Comparison of ENCODE assay signal across 11 cellular contexts in the genomic region with DNA sequence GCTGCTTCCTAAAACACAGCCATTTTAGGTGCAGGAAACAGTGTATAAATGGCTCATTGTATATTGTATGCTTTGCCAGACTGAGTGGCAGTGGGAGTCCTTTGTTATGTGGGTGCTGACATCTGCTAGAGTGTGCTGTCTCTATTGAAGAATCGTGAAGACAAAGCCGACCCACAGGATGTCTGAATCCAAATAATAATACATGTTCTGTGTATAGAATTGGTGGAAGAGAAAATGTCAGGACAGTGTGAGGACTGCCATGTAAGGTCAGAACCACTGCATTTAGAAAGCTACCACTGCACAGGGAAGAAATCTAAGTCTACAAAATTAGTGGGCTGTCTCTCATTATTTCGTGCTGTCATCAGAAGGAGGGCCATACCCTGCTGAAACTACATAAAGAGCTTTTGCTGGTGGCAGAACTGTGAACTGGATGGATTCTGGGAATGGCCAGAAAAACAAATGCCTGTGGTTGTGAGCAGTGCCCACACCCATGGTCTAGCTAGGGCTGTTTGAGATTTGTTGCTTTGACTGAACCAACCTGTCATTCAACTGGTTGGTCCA. TPM values are rescaled to one million over a fixed set of nuclear protein-coding genes. Genes with fewer than 3 reads are reported as not detected.
DNase-seq lines count a peak whose midpoint lies in the region; ATAC-seq and TF ChIP-seq lines count a peak whose summit lies in the region.
"Had no signal": no experiment of that assay in that cellular context is flagged by ENCODE, and none has a peak within 500 bp of the region (broad histone marks: within the 10 kb centered on the region; RNA-seq: fewer than 3 reads in every experiment).

No MANE protein-coding gene starts in this region.

- H3K4me3 Mint-ChIP-seq in activated T-cell treated with anti-CD3 and anti-CD28 coated beads, Interleukin-2, amount 50 U/mL, for 4 hours = peak overlapping the region; percentile 86
- peak overlapping the region; percentile 83 for H3K4me3 Mint-ChIP-seq in T-helper 2 cell treated with Interferon-gamma antibody and Interleukin-4, amounts not matched to agents 5 μg/mL and 100 μg/mL, for 36 hours
- peak overlapping the region; percentile 36 to 70 (median 60) for H3K4me3 Mint-ChIP-seq in immature natural killer cell
- peak overlapping the region; percentile 5 for H3K4me3 Mint-ChIP-seq in type B pancreatic cell
- H3K4me3 Mint-ChIP-seq: B cell; dendritic cell treated with granulocyte-macrophage colony-stimulating factor and Interleukin-4, amounts not matched to agents 40 ng/mL and 50 ng/mL, for 4 days had no signal

- peak overlapping the region; percentile 79 for H3K27ac Mint-ChIP-seq in T-helper 2 cell treated with Interferon-gamma antibody and Interleukin-4, amounts not matched to agents 5 μg/mL and 100 μg/mL, for 36 hours
- H3K27ac Mint-ChIP-seq in immature natural killer cell = peak overlapping the region in 5 of 6 donors; percentile 0 to 68 (median 48)
- no peak overlapping the region for H3K27ac Mint-ChIP-seq in type B pancreatic cell
- H3K27ac Mint-ChIP-seq: B cell; dendritic cell treated with granulocyte-macrophage colony-stimulating factor and Interleukin-4, amounts not matched to agents 40 ng/mL and 50 ng/mL, for 4 days had no signal

- H3K27me3 Mint-ChIP-seq in activated T-cell treated with anti-CD3 and anti-CD28 coated beads, Interleukin-2, amount 50 U/mL, for 4 hours (ENCODE audit: low read depth) = no peaks in the 10 kb centered on the region
- no peaks in the 10 kb centered on the region for H3K27me3 Mint-ChIP-seq in T-helper 2 cell treated with Interferon-gamma antibody and Interleukin-4, amounts not matched to agents 5 μg/mL and 100 μg/mL, for 36 hours (ENCODE audit: low read depth)
- peaks cover 0 to 2% (median 2%) of the 10 kb centered on the region in 3 donors for H3K27me3 Mint-ChIP-seq in immature natural killer cell (ENCODE audit: low read depth in 3 of 3)
- no peaks in the 10 kb centered on the region for H3K27me3 Mint-ChIP-seq in type B pancreatic cell
- H3K27me3 Mint-ChIP-seq: dendritic cell treated with granulocyte-macrophage colony-stimulating factor and Interleukin-4, amounts not matched to agents 40 ng/mL and 50 ng/mL, for 4 days had no signal

- DNase-seq in activated T-cell treated with anti-CD3 and anti-CD28 coated beads, Interleukin-2, amount 50 U/mL, for 4 hours = peak; percentile 31
- DNase-seq in activated T-cell treated with anti-CD3 and anti-CD28 coated beads for 4 hours (no peak), immature natural killer cell (peak in 1 of 3 donors; percentile 19), type B pancreatic cell (ENCODE audit: extremely low spot score, unreplicated experiment) (no peak), NOMO-1 (lab: John Stamatoyannopoulos, UW; ENCODE audit: unreplicated experiment in 2 of 2) (no peak)
- DNase-seq in T-helper 2 cell treated with Interferon-gamma antibody and Interleukin-4, amounts not matched to agents 5 μg/mL and 100 μg/mL, for 36 hours (ENCODE audit: low spot score) = peak; percentile 12
- no peak for DNase-seq in activated CD8-positive, alpha-beta memory T cell treated with anti-CD3 and anti-CD28 coated beads, Interleukin-2, amount 50 U/mL, for 48 hours
- DNase-seq: thyroid gland had no signal

- peak; percentile 2 to 4 for ATAC-seq in activated T-cell treated with anti-CD3 and anti-CD28 coated beads, Interleukin-2, amount 50 U/mL, for 4 hours
- ATAC-seq in HG03354 (IDR thresholded peaks at IDR 0.05; ENCODE audit: poor library complexity, severe bottlenecking, unreplicated experiment) = no peak

- H3K9me3 Mint-ChIP-seq in activated T-cell treated with anti-CD3 and anti-CD28 coated beads, Interleukin-2, amount 50 U/mL, for 4 hours = no peaks in the 10 kb centered on the region
- H3K9me3 Mint-ChIP-seq in T-helper 2 cell treated with Interferon-gamma antibody and Interleukin-4, amounts not matched to agents 5 μg/mL and 100 μg/mL, for 36 hours = peaks cover 20% of the 10 kb centered on the region
- H3K9me3 Mint-ChIP-seq in immature natural killer cell (no peaks in the 10 kb centered on the region), type B pancreatic cell (no peaks in the 10 kb centered on the region)
- H3K9me3 Mint-ChIP-seq: dendritic cell treated with granulocyte-macrophage colony-stimulating factor and Interleukin-4, amounts not matched to agents 40 ng/mL and 50 ng/mL, for 4 days had no signal

- H3K36me3 Mint-ChIP-seq in activated T-cell treated with anti-CD3 and anti-CD28 coated beads, Interleukin-2, amount 50 U/mL, for 4 hours (ENCODE audit: insufficient read depth) = peaks cover 47% of the 10 kb centered on the region
- H3K36me3 Mint-ChIP-seq in T-helper 2 cell treated with Interferon-gamma antibody and Interleukin-4, amounts not matched to agents 5 μg/mL and 100 μg/mL, for 36 hours (ENCODE audit: low read depth) = peaks cover 70% of the 10 kb centered on the region
- H3K36me3 Mint-ChIP-seq in immature natural killer cell = peaks cover 0 to 22% (median 7%) of the 10 kb centered on the region in 3 donors
- no peaks in the 10 kb centered on the region for H3K36me3 Mint-ChIP-seq in type B pancreatic cell

- peaks cover 87% of the 10 kb centered on the region for H3K4me1 Mint-ChIP-seq in activated T-cell treated with anti-CD3 and anti-CD28 coated beads, Interleukin-2, amount 50 U/mL, for 4 hours (ENCODE audit: low read depth)
- peaks cover 75% of the 10 kb centered on the region for H3K4me1 Mint-ChIP-seq in T-helper 2 cell treated with Interferon-gamma antibody and Interleukin-4, amounts not matched to agents 5 μg/mL and 100 μg/mL, for 36 hours (ENCODE audit: low read depth)
- peaks cover 23 to 66% of the 10 kb centered on the region in 2 donors for H3K4me1 Mint-ChIP-seq in immature natural killer cell
- H3K4me1 Mint-ChIP-seq in type B pancreatic cell (ENCODE audit: unreplicated experiment) = peaks cover 4% of the 10 kb centered on the region

- TF ChIP-seq CTCF in type B pancreatic cell (conservative IDR thresholded peaks at IDR 0.05) = no peak

RNA-seq across cellular contexts. Expression of gene IL7R, which starts 2.5 kb away (rescaled TPM):
- 10 to 100 TPM; 53.5 to 65.8 (median 54.7) TPM for total RNA-seq in activated T-cell treated with anti-CD3 and anti-CD28 coated beads, Interleukin-2, amount 50 U/mL, for 4 hours
- 10 to 100 TPM; 36.8 to 70.9 (median 65.6) TPM for polyA plus RNA-seq in immature natural killer cell
- not detected in 2 replicates for total RNA-seq in type B pancreatic cell (ENCODE audit: low replicate concordance)

Comparison
In these comparisons a context has a peak if more than half of its experiments do, and no peak if none do; other contexts are left out.
1. DNase-seq: peak in activated T-cell treated with anti-CD3 and anti-CD28 coated beads, Interleukin-2, amount 50 U/mL, for 4 hours (single experiment) and T-helper 2 cell treated with Interferon-gamma antibody and Interleukin-4, amounts not matched to agents 5 μg/mL and 100 μg/mL, for 36 hours (single experiment); none in activated T-cell treated with anti-CD3 and anti-CD28 coated beads for 4 hours (single experiment), type B pancreatic cell (single experiment), NOMO-1 (0 of 2) and activated CD8-positive, alpha-beta memory T cell treated with anti-CD3 and anti-CD28 coated beads, Interleukin-2, amount 50 U/mL, for 48 hours (single experiment).
2. H3K4me3 Mint-ChIP-seq: peak in every context shown above with its lines; median percentile 86 in activated T-cell treated with anti-CD3 and anti-CD28 coated beads, Interleukin-2, amount 50 U/mL, for 4 hours; 83 in T-helper 2 cell treated with Interferon-gamma antibody and Interleukin-4, amounts not matched to agents 5 μg/mL and 100 μg/mL, for 36 hours; 60 in immature natural killer cell; 5 in type B pancreatic cell.
3. RNA of gene IL7R, which starts 2.5 kb away (total RNA-seq): 53.5 to 65.8 TPM in activated T-cell treated with anti-CD3 and anti-CD28 coated beads, Interleukin-2, amount 50 U/mL, for 4 hours; not detected in type B pancreatic cell; every median in the first group is over 10 times any median in the second.